In genomic region chrX:18931972-18932371, GRCh38 we compare ENCODE assay signal across 9 cellular contexts. TPM values are rescaled to one million over a fixed set of nuclear protein-coding genes. Genes with fewer than 3 reads are reported as not detected.
A peak's percentile ranks its signal among the peaks of the same experiment; 100 is the strongest.
DNase-seq lines count a peak whose midpoint lies in the region; ATAC-seq and TF ChIP-seq lines count a peak whose summit lies in the region.
"Had no signal": no experiment of that assay in that cellular context is flagged by ENCODE, and none has a peak within 500 bp of the region (broad histone marks: within the 10 kb centered on the region; RNA-seq: fewer than 3 reads in every experiment).

No MANE protein-coding gene starts in this region.

- no peak overlapping the region for H3K4me3 ChIP-seq in LNCaP clone FGC (ENCODE audit: low read depth, low read length)

- peak; percentile 37 for TF ChIP-seq CTCF in LNCaP clone FGC (IDR thresholded peaks at IDR 0.05; ENCODE audit: control insufficient read depth, extremely low read depth, insufficient read depth)
- peak; percentile 48 to 69 for TF ChIP-seq CTCF in brain (conservative IDR thresholded peaks at IDR 0.05)
- TF ChIP-seq CTCF in omental fat pad (IDR thresholded peaks at IDR 0.05), result no peak

- H3K4me3 Mint-ChIP-seq in brain, result no peak overlapping the region

- H3K27ac Mint-ChIP-seq in brain, result no peak overlapping the region

- no peaks in the 10 kb centered on the region for H3K4me1 Mint-ChIP-seq in brain

- DNase-seq in ELR (ENCODE audit: low read depth) (peak; percentile 36), LNCaP clone FGC (ENCODE audit: low read depth) (no peak), myocyte (ENCODE audit: low read depth) (peak; percentile 24), DMS153 treated with DMSO at 0.1 percent for 48 hours (lab: John Stamatoyannopoulos, UW; ENCODE audit: unreplicated experiment) (no peak), omental fat pad (ENCODE audit: low spot score) (no peak)
- DNase-seq: NCI-H2029 treated with DMSO at 0.1 percent for 48 hours had no signal

- no peak for ATAC-seq in esophagus mucosa
- ATAC-seq in omental fat pad (ENCODE audit: low FRiP score), result no peak
- ATAC-seq in activated CD4-positive, CD25-positive, alpha-beta regulatory T cell treated with anti-CD3 and anti-CD28 coated beads, Interleukin-2, amount 50 U/mL, for 24 hours, result no peak

- no peaks in the 10 kb centered on the region for H3K9me3 Mint-ChIP-seq in brain

- peaks cover 20% of the 10 kb centered on the region for H3K36me3 Mint-ChIP-seq in brain

- no peaks in the 10 kb centered on the region for H3K27me3 Mint-ChIP-seq in brain

RNA-seq across cellular contexts. Expression of gene PHKA2, which starts 51.9 kb away (rescaled TPM):
- 8.7 TPM for polyA plus RNA-seq in brain (ENCODE audit: insufficient read depth, low read depth, low replicate concordance)
- total RNA-seq in myocyte, result 5.6 and 9.1 TPM in 2 replicates
- polyA plus RNA-seq in myocyte (2012), result 8.1 TPM
- total RNA-seq in esophagus mucosa, result 8.8 TPM
- total RNA-seq in omental fat pad, result 10 to 100 TPM; 18.4 to 30.6 (median 19.9) TPM

Comparison
In these comparisons a context has a peak if more than half of its experiments do, and no peak if none do; other contexts are left out.
1. DNase-seq: peak in ELR (single experiment) and myocyte (single experiment); none in LNCaP clone FGC (single experiment), DMS153 treated with DMSO at 0.1 percent for 48 hours (single experiment) and omental fat pad (single experiment).
2. CTCF ChIP-seq: peak in LNCaP clone FGC (single experiment) and brain (2 of 2); none in omental fat pad (0 of 3).